In genomic region chr2:142989276-142990204, GRCh38 we compare ENCODE assay signal across 8 cellular contexts.
DNase-seq lines count a peak whose midpoint lies in the region; ATAC-seq, FAIRE-seq and TF ChIP-seq lines count a peak whose summit lies in the region.

No MANE protein-coding gene starts in this region.

- POLR2A ChIA-PET in A673 (lab: Charles Lee; ENCODE audit: low non-redundant PET), result interaction anchor here (0.8 kb wide), 1 partner anchor 486 kb away, joined by 3 read pairs; no protein-coding TSS in a partner anchor
- POLR2A ChIA-PET in HepG2 (lab: Yijun Ruan, JAX), result no interaction called here

- intact Hi-C loops in A673 (cut with micrococcal nuclease; ENCODE audit: unreplicated experiment) (loop anchor here (10.0 kb wide), 1 partner anchor 825 kb away; no protein-coding TSS in a partner anchor), HepG2 (cut with micrococcal nuclease; ENCODE audit: unreplicated experiment) (loop anchor here (1.0 to 10.0 kb wide), 4 partner anchors 193 to 825 kb away; no protein-coding TSS in a partner anchor), posterior cingulate gyrus (cut with DNase I) (no loop called here)

- no TSS peak for BruUV-seq in A673 (replicated peaks; lab: Mats Ljungman, UMichigan)
- no TSS peak for BruUV-seq in HepG2 (replicated peaks; lab: Mats Ljungman, UMichigan)

- CTCF ChIA-PET in A673 (lab: Charles Lee) (interaction anchor here (0.6 to 1.1 kb wide), 2 partner anchors 45 to 636 kb away, joined by 3 read pairs; no protein-coding TSS in a partner anchor), HepG2 (lab: Yijun Ruan, JAX; ENCODE audit: low intra/inter-chr PET ratio, low total read pairs) (interaction anchor here (0.8 to 2.8 kb wide), 4 partner anchors 193 to 703 kb away, joined by 3 to 17 read pairs (median 6); no protein-coding TSS in a partner anchor)

- H3K27ac ChIP-seq in A673 (ENCODE audit: low read depth, low read length, poor library complexity, severe bottlenecking) (no peak overlapping the region), astrocyte (ENCODE audit: low read depth, low read length) (no peak overlapping the region), HepG2 (ENCODE audit: extremely low read length, insufficient read depth, low read length) (no peak overlapping the region)

- ATAC-seq in HG02642 (IDR thresholded peaks at IDR 0.05; ENCODE audit: poor library complexity, unreplicated experiment), result peak; percentile 69
- ATAC-seq in HepG2, result peak; percentile 80

- H3K4me2 ChIP-seq in astrocyte (ENCODE audit: low read length) (no peak overlapping the region), HepG2 (ENCODE audit: low read depth, low read length) (no peak overlapping the region)

- no peak overlapping the region for H3K4me3 Mint-ChIP-seq in astrocyte (ENCODE audit: unreplicated experiment)

- no peaks in the 10 kb centered on the region for H3K9me3 ChIP-seq in A673 (ENCODE audit: low read depth, low read length, poor library complexity, severe bottlenecking)
- H3K9me3 ChIP-seq in astrocyte (ENCODE audit: insufficient read depth, low read depth, low read length), result no peaks in the 10 kb centered on the region
- no peaks in the 10 kb centered on the region for H3K9me3 ChIP-seq in HepG2 (ENCODE audit: low read length)

- no peak overlapping the region for H3K27ac Mint-ChIP-seq in astrocyte (ENCODE audit: unreplicated experiment)

- 70% methylated on average over 5 of the region's 5 CpGs for WGBS in HepG2 (ENCODE audit: low lambda C conversion rate)

- FAIRE-seq in astrocyte (lab: Jason Lieb, UNC) (peak; percentile 34), HepG2 (lab: Jason Lieb, UNC) (no peak)

- TF ChIP-seq CTCF in A673 (conservative IDR thresholded peaks at IDR 0.05; ENCODE audit: low read depth, low read length) (peak; percentile 59), GM12873 (IDR thresholded peaks at IDR 0.05; ENCODE audit: insufficient read depth, low read depth, low read length, missing control alignments) (peak; percentile 49), astrocyte (IDR thresholded peaks at IDR 0.05; ENCODE audit: insufficient read depth, low read depth, low read length) (peak; percentile 34), HepG2 (CRISPR knock-in tag; IDR thresholded peaks at IDR 0.05) (peak; percentile 70)

- H4K20me1 ChIP-seq in astrocyte (ENCODE audit: insufficient read depth, low read length) (no peaks in the 10 kb centered on the region), HepG2 (ENCODE audit: insufficient read depth, low read length) (no peaks in the 10 kb centered on the region)

- TF ChIP-seq POLR2A in HepG2 (IDR thresholded peaks at IDR 0.05; ENCODE audit: insufficient read depth in 1 of 2, low read depth in 2 of 2, low read length in 2 of 2), result no peak

- TF ChIP-seq EP300 in HepG2 (IDR thresholded peaks at IDR 0.05; ENCODE audit: low read depth in 2 of 2, low read length in 2 of 2) (no peak), HepG2 (CRISPR knock-in tag; IDR thresholded peaks at IDR 0.05; ENCODE audit: borderline replicate concordance) (no peak)

- in situ Hi-C loops in HepG2 (cut with HindIII; ENCODE audit: extremely low pct_ligation_motif_present, low pct_unique_long_range_greater_than_20kb), result loop anchor here (5.0 to 25.0 kb wide), 2 partner anchors 307 to 702 kb away; no protein-coding TSS in a partner anchor

- peak; percentile 73 for DNase-seq in A673 (ENCODE audit: low spot score)
- DNase-seq in NCI-H1694 treated with DMSO at 0.1 percent for 48 hours (lab: John Stamatoyannopoulos, UW), result peak; percentile 75
- peak; percentile 51 for DNase-seq in astrocyte (ENCODE audit: low read depth)
- DNase-seq in HepG2 (ENCODE audit: low spot score), result peak; percentile 44
- DNase-seq in NCI-H226, result no peak
- DNase-seq in posterior cingulate gyrus, result no peak

- H3K4me1 ChIP-seq in A673 (ENCODE audit: insufficient read depth, low read length, poor library complexity, severe bottlenecking) (peaks cover 10% of the 10 kb centered on the region), astrocyte (ENCODE audit: insufficient read depth, low read length) (no peaks in the 10 kb centered on the region), HepG2 (ENCODE audit: insufficient read depth, low read length) (no peaks in the 10 kb centered on the region)

- no peaks in the 10 kb centered on the region for H3K9me3 Mint-ChIP-seq in astrocyte (ENCODE audit: unreplicated experiment)

- H3K4me3 ChIP-seq in A673 (ENCODE audit: low read depth, low read length, poor library complexity, severe bottlenecking) (no peak overlapping the region), astrocyte (ENCODE audit: insufficient read depth, low read depth, low read length) (no peak overlapping the region), HepG2 (replicated peaks in 1 of 3; ENCODE audit: insufficient read depth in 1 of 3, low read depth in 2 of 3, low read length in 3 of 3) (no peak overlapping the region)

- H3K9ac ChIP-seq in astrocyte (ENCODE audit: low read length) (no peak overlapping the region), HepG2 (ENCODE audit: insufficient read depth, low read depth, low read length) (no peak overlapping the region)

- H3K27me3 ChIP-seq in A673 (replicated peaks; ENCODE audit: insufficient read depth, low read depth, low read length, poor library complexity), result no peaks in the 10 kb centered on the region
- no peaks in the 10 kb centered on the region for H3K27me3 ChIP-seq in astrocyte (ENCODE audit: insufficient read depth, low read length)
- H3K27me3 ChIP-seq in HepG2 (ENCODE audit: control insufficient read depth in 1 of 2, insufficient read depth in 2 of 2, low read length in 2 of 2), result no peaks in the 10 kb centered on the region

- peak; percentile 63; the same call in 1 of the 2 replicates for TF ChIP-seq RAD21 in HepG2 (CRISPR knock-in tag; IDR thresholded peaks at IDR 0.05)

- H2AFZ ChIP-seq in astrocyte (ENCODE audit: low read depth, low read length) (no peak overlapping the region), HepG2 (ENCODE audit: low read length) (no peak overlapping the region)

- H3K27me3 Mint-ChIP-seq in astrocyte (ENCODE audit: low read depth, unreplicated experiment), result no peaks in the 10 kb centered on the region

- H3K36me3 Mint-ChIP-seq in astrocyte (ENCODE audit: low read depth, unreplicated experiment), result no peaks in the 10 kb centered on the region

- H3K36me3 ChIP-seq in A673 (ENCODE audit: insufficient read depth, low read length, poor library complexity, severe bottlenecking) (no peaks in the 10 kb centered on the region), astrocyte (ENCODE audit: insufficient read depth, low read length) (no peaks in the 10 kb centered on the region), HepG2 (replicated peaks in 1 of 2; ENCODE audit: control insufficient read depth in 1 of 2, insufficient read depth in 2 of 2, low read length in 2 of 2) (peaks cover 0 to 8% of the 10 kb centered on the region in 2 experiments; a peak in 2 of 5 replicates)

- peaks cover 1% of the 10 kb centered on the region for H3K4me1 Mint-ChIP-seq in astrocyte (ENCODE audit: low read depth, unreplicated experiment)

- no peaks in the 10 kb centered on the region for H3K79me2 ChIP-seq in astrocyte (ENCODE audit: insufficient read depth, low read length)
- no peaks in the 10 kb centered on the region for H3K79me2 ChIP-seq in HepG2 (ENCODE audit: insufficient read depth, low read length)

TF ChIP-seq in HepG2, 621 proteins besides CTCF, POLR2A, EP300 and RAD21 (continues in another document):
- TF ChIP-seq ZNF550 (CRISPR knock-in tag; IDR thresholded peaks at IDR 0.05; ENCODE audit: borderline replicate concordance) (no peak), CHD2 (IDR thresholded peaks at IDR 0.05; ENCODE audit: low read depth, low read length) (no peak), BHLHE40 (IDR thresholded peaks at IDR 0.05; ENCODE audit: low read length) (no peak), ZFAT (CRISPR knock-in tag; conservative IDR thresholded peaks at IDR 0.05) (no peak), TARDBP (CRISPR knock-in tag; IDR thresholded peaks at IDR 0.05) (0 out of 2 replicates have a peak, but pooled peaks have one; percentile 41), ZNF20 (CRISPR knock-in tag; IDR thresholded peaks at IDR 0.05) (no peak), SP5 (CRISPR knock-in tag; IDR thresholded peaks at IDR 0.05; ENCODE audit: borderline replicate concordance, low read depth) (no peak), STAG1 (CRISPR knock-in tag; IDR thresholded peaks at IDR 0.05) (peak; percentile 87), SKIL (CRISPR knock-in tag; IDR thresholded peaks at IDR 0.05; ENCODE audit: borderline replicate concordance) (no peak), MAZ (IDR thresholded peaks at IDR 0.05; ENCODE audit: borderline replicate concordance, low read depth, low read length) (no peak), MAZ (CRISPR knock-in tag; IDR thresholded peaks at IDR 0.05; ENCODE audit: low read depth) (no peak), ZNF570 (CRISPR knock-in tag; IDR thresholded peaks at IDR 0.05; ENCODE audit: borderline replicate concordance) (no peak), KMT2A (CRISPR knock-in tag; IDR thresholded peaks at IDR 0.05) (no peak)
- TF ChIP-seq, protein P1, sequence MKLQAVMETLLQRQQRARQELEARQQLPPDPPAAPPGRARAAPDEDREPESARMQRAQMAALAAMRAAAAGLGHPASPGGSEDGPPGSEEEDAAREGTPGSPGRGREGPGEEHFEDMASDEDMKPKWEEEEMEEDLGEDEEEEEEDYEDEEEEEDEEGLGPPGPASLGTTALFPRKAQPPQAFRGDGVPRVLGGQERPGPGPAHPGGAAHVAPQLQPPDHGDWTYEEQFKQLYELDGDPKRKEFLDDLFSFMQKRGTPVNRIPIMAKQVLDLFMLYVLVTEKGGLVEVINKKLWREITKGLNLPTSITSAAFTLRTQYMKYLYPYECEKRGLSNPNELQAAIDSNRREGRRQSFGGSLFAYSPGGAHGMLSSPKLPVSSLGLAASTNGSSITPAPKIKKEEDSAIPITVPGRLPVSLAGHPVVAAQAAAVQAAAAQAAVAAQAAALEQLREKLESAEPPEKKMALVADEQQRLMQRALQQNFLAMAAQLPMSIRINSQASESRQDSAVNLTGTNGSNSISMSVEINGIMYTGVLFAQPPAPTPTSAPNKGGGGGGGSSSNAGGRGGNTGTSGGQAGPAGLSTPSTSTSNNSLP (IDR thresholded peaks at IDR 0.05; ENCODE audit: low read depth, low read length), result peak; percentile 85

Comparison
In these comparisons a context has a peak if more than half of its experiments do, and no peak if none do; other contexts are left out.
1. DNase-seq: peak in A673 (single experiment), NCI-H1694 treated with DMSO at 0.1 percent for 48 hours (single experiment), astrocyte (single experiment) and HepG2 (single experiment); none in NCI-H226 (single experiment) and posterior cingulate gyrus (0 of 10).
2. Peak in every context shown above with its lines, with median percentiles within 50 percentile points of each other: CTCF ChIP-seq.